In the genomic region with DNA sequence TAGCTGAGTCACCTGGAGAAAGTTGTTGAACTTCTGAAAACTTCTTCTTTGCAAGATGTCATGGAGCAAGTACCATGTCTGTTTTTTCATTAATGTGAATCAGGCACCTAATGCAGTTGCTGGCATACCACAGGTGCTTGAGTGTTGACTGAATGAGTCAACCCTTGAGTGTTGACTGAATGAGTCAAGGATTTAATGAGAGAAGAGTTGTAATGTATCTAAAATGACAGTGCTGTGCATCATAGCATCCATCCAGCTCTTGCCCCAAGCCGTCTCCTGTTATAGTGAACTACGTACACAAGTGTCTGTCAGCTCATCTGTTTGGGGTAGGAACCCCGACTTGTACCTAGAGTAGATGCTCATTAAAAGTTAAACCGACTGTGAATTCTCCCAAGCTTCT, we compare ENCODE assay signal across 17 cellular contexts.
A peak's percentile ranks its signal among the peaks of the same experiment; 100 is the strongest.
DNase-seq lines count a peak whose midpoint lies in the region; ATAC-seq, FAIRE-seq and TF ChIP-seq lines count a peak whose summit lies in the region.
"Had no signal": no experiment of that assay in that cellular context is flagged by ENCODE, and none has a peak within 500 bp of the region (broad histone marks: within the 10 kb centered on the region; RNA-seq: fewer than 3 reads in every experiment).

No MANE protein-coding gene starts in this region.

- H4K20me1 ChIP-seq in PC-3 (ENCODE audit: low read length) (no peaks in the 10 kb centered on the region), H9 (ENCODE audit: control insufficient read depth, insufficient read depth, insufficient read length) (no peaks in the 10 kb centered on the region)

- H3K56ac ChIP-seq in H9 (ENCODE audit: insufficient read length, low read depth, low read length), result no peak overlapping the region

- H3F3A ChIP-seq in PC-3 (ENCODE audit: low read length, unreplicated experiment), result no peaks in the 10 kb centered on the region

- H2BK15ac ChIP-seq in H9 (ENCODE audit: low read depth, low read length), result no peak overlapping the region

- no peak overlapping the region for H3T11ph ChIP-seq in H9 (ENCODE audit: low read length)

- H2BK20ac ChIP-seq in H9 (ENCODE audit: low read depth, low read length, poor library complexity, severe bottlenecking), result no peak overlapping the region

- H3K9me3 ChIP-seq in PC-3 (ENCODE audit: low read length) (no peaks in the 10 kb centered on the region), H9 (ENCODE audit: control insufficient read depth, low read depth, low read length) (no peaks in the 10 kb centered on the region)
- H3K9me3 ChIP-seq: testis had no signal

- no peaks in the 10 kb centered on the region for H3K9me3 Mint-ChIP-seq in activated naive CD8-positive, alpha-beta T cell treated with anti-CD3 and anti-CD28 coated beads, Interleukin-2, amount 50 U/mL, for 24 hours
- H3K9me3 Mint-ChIP-seq in activated naive CD8-positive, alpha-beta T cell treated with anti-CD3 and anti-CD28 coated beads for 36 hours, result no peaks in the 10 kb centered on the region
- no peaks in the 10 kb centered on the region for H3K9me3 Mint-ChIP-seq in H9
- H3K9me3 Mint-ChIP-seq: activated naive CD4-positive, alpha-beta T cell treated with anti-CD3 and anti-CD28 coated beads, Interleukin-2, amount 50 U/mL, for 24 hours had no signal

- H3K27me3 Mint-ChIP-seq in activated naive CD8-positive, alpha-beta T cell treated with anti-CD3 and anti-CD28 coated beads, Interleukin-2, amount 50 U/mL, for 24 hours, result no peaks in the 10 kb centered on the region
- no peaks in the 10 kb centered on the region for H3K27me3 Mint-ChIP-seq in activated naive CD8-positive, alpha-beta T cell treated with anti-CD3 and anti-CD28 coated beads for 36 hours
- no peaks in the 10 kb centered on the region for H3K27me3 Mint-ChIP-seq in H9 (ENCODE audit: low read depth)
- H3K27me3 Mint-ChIP-seq: activated naive CD4-positive, alpha-beta T cell treated with anti-CD3 and anti-CD28 coated beads, Interleukin-2, amount 50 U/mL, for 24 hours had no signal

- no peaks in the 10 kb centered on the region for H3K9me2 ChIP-seq in PC-3 (replicated peaks; ENCODE audit: low read length)

- H3K23me2 ChIP-seq in H9 (ENCODE audit: insufficient read length, low read depth, low read length, poor library complexity, severe bottlenecking), result no peaks in the 10 kb centered on the region

- no peak overlapping the region for H2BK120ac ChIP-seq in H9 (ENCODE audit: low read depth, low read length, poor library complexity, severe bottlenecking)

- H2AFZ ChIP-seq in PC-3 (ENCODE audit: low read length) (no peak overlapping the region), H9 (ENCODE audit: low read length) (no peak overlapping the region)

- ATAC-seq in activated naive CD8-positive, alpha-beta T cell treated with anti-CD3 and anti-CD28 coated beads, Interleukin-2, amount 50 U/mL, for 24 hours, result peak; percentile 30
- ATAC-seq in PC-3, result peak; percentile 76

- H3K4me2 ChIP-seq in PC-3 (ENCODE audit: low read length) (peak overlapping the region; percentile 35), H9 (ENCODE audit: insufficient read depth, insufficient read length, low read length) (no peak overlapping the region)

- peaks cover 56% of the 10 kb centered on the region for H3K4me1 ChIP-seq in PC-3 (ENCODE audit: insufficient read depth, low read length)
- H3K4me1 ChIP-seq in H9 (ENCODE audit: insufficient read depth, low read length), result no peaks in the 10 kb centered on the region
- H3K4me1 ChIP-seq: testis had no signal

- peak overlapping the region; percentile 76 for H3K27ac ChIP-seq in PC-3 (ENCODE audit: low read length)
- H3K27ac ChIP-seq in H9 (ENCODE audit: insufficient read length, low read depth, low read length), result no peak overlapping the region
- H3K27ac ChIP-seq: testis had no signal

- H3K18ac ChIP-seq in H9 (ENCODE audit: insufficient read length, low read depth, low read length), result no peak overlapping the region

- H4K8ac ChIP-seq in H9 (replicated peaks; ENCODE audit: insufficient read length, low read depth, low read length), result no peak overlapping the region

- no peaks in the 10 kb centered on the region for H3K79me2 ChIP-seq in PC-3 (ENCODE audit: low read length)
- H3K79me2 ChIP-seq in H9 (ENCODE audit: insufficient read depth, low read length), result no peaks in the 10 kb centered on the region

- H2BK12ac ChIP-seq in H9 (ENCODE audit: insufficient read length, low read depth, low read length), result no peak overlapping the region

- H3K4ac ChIP-seq in H9 (ENCODE audit: low read depth, low read length), result no peak overlapping the region

- peaks cover 27% of the 10 kb centered on the region for H3K4me1 Mint-ChIP-seq in activated naive CD8-positive, alpha-beta T cell treated with anti-CD3 and anti-CD28 coated beads, Interleukin-2, amount 50 U/mL, for 24 hours
- H3K4me1 Mint-ChIP-seq in activated naive CD8-positive, alpha-beta T cell treated with anti-CD3 and anti-CD28 coated beads for 36 hours, result peaks cover 27% of the 10 kb centered on the region
- H3K4me1 Mint-ChIP-seq in H9, result peaks cover 20 to 25% of the 10 kb centered on the region in 2 experiments

- FAIRE-seq in bronchial epithelial cell (lab: Jason Lieb, UNC), result peak; percentile 93
- FAIRE-seq in urothelium cell line (lab: Jason Lieb, UNC), result no peak
- FAIRE-seq: TTC549 had no signal

- CTCF ChIA-PET in PC-3 (lab: Charles Lee), result no interaction called here

- TF ChIP-seq CTCF in PC-3 (conservative IDR thresholded peaks at IDR 0.05; ENCODE audit: low read depth, low read length), result no peak
- no peak for TF ChIP-seq CTCF in bronchial epithelial cell (IDR thresholded peaks at IDR 0.05; ENCODE audit: insufficient read depth, low read length, severe bottlenecking)
- no peak for TF ChIP-seq CTCF in H9 (conservative IDR thresholded peaks at IDR 0.05)

- no TSS peak for BruUV-seq in PC-3 (replicated peaks; lab: Mats Ljungman, UMichigan)

- H3K9ac ChIP-seq in PC-3 (ENCODE audit: low read length), result no peak overlapping the region
- H3K9ac ChIP-seq in H9 (ENCODE audit: extremely low read depth, insufficient read length, low read length), result no peak overlapping the region

- H3K79me1 ChIP-seq in H9 (ENCODE audit: insufficient read depth, low read depth, low read length, poor library complexity, severe bottlenecking), result no peaks in the 10 kb centered on the region

- WGBS in H9 (ENCODE audit: extremely low coverage, insufficient read length, low lambda C conversion rate), result no CpG with 5 or more reads among the region's 4 CpGs

- H3K27ac Mint-ChIP-seq in activated naive CD8-positive, alpha-beta T cell treated with anti-CD3 and anti-CD28 coated beads, Interleukin-2, amount 50 U/mL, for 24 hours, result no peak overlapping the region
- no peak overlapping the region for H3K27ac Mint-ChIP-seq in activated naive CD8-positive, alpha-beta T cell treated with anti-CD3 and anti-CD28 coated beads for 36 hours
- H3K27ac Mint-ChIP-seq in H9, result no peak overlapping the region
- H3K27ac Mint-ChIP-seq: activated naive CD4-positive, alpha-beta T cell treated with anti-CD3 and anti-CD28 coated beads, Interleukin-2, amount 50 U/mL, for 24 hours had no signal

- DNase-seq in activated naive CD8-positive, alpha-beta T cell treated with anti-CD3 and anti-CD28 coated beads, Interleukin-2, amount 50 U/mL, for 24 hours, result no peak
- DNase-seq in activated naive CD8-positive, alpha-beta T cell treated with anti-CD3 and anti-CD28 coated beads for 36 hours, result no peak
- DNase-seq in PC-3 (peak; percentile 99), bronchial epithelial cell (ENCODE audit: low read depth) (peak; percentile 99), urothelium cell line (ENCODE audit: low spot score) (peak; percentile 65), occipital lobe (lab: John Stamatoyannopoulos, UW) (no peak), UCSD-AML1 (lab: John Stamatoyannopoulos, UW; ENCODE audit: unreplicated experiment) (no peak), H9 (no peak)
- DNase-seq: central memory CD4-positive, alpha-beta T cell; DMS79; islet precursor cell; NCI-H524; RPMI8226; stimulated activated CD4-positive, alpha-beta T cell treated with anti-CD3 and anti-CD28 coated beads, Interleukin-15, amount 100 ng/mL, for 24 hours; testis had no signal

- intact Hi-C loops in PC-3 (cut with micrococcal nuclease), result loop anchor here (1.0 to 10.0 kb wide), 6 partner anchors 35 to 345 kb away; a partner anchor contains a TSS

- H4K91ac ChIP-seq in H9 (ENCODE audit: insufficient read length, low read depth, low read length), result no peak overlapping the region

- no peaks in the 10 kb centered on the region for H3K36me3 Mint-ChIP-seq in activated naive CD8-positive, alpha-beta T cell treated with anti-CD3 and anti-CD28 coated beads, Interleukin-2, amount 50 U/mL, for 24 hours (ENCODE audit: low read depth)
- H3K36me3 Mint-ChIP-seq in activated naive CD8-positive, alpha-beta T cell treated with anti-CD3 and anti-CD28 coated beads for 36 hours, result no peaks in the 10 kb centered on the region
- H3K36me3 Mint-ChIP-seq in H9 (ENCODE audit: insufficient read depth in 1 of 3, low read depth in 3 of 3), result peaks cover 20 to 30% (median 27%) of the 10 kb centered on the region in 3 experiments; a peak in 6 of 7 replicates
- H3K36me3 Mint-ChIP-seq: activated naive CD4-positive, alpha-beta T cell treated with anti-CD3 and anti-CD28 coated beads, Interleukin-2, amount 50 U/mL, for 24 hours had no signal

- H3K4me3 Mint-ChIP-seq in activated naive CD8-positive, alpha-beta T cell treated with anti-CD3 and anti-CD28 coated beads, Interleukin-2, amount 50 U/mL, for 24 hours, result no peak overlapping the region
- no peak overlapping the region for H3K4me3 Mint-ChIP-seq in activated naive CD8-positive, alpha-beta T cell treated with anti-CD3 and anti-CD28 coated beads for 36 hours
- H3K4me3 Mint-ChIP-seq in H9, result no peak overlapping the region
- H3K4me3 Mint-ChIP-seq: activated naive CD4-positive, alpha-beta T cell treated with anti-CD3 and anti-CD28 coated beads, Interleukin-2, amount 50 U/mL, for 24 hours had no signal

- H3K27me3 ChIP-seq in PC-3 (ENCODE audit: low read length) (no peaks in the 10 kb centered on the region), bronchial epithelial cell (ENCODE audit: control insufficient read depth, insufficient read depth, low read length) (no peaks in the 10 kb centered on the region), H9 (ENCODE audit: insufficient read depth, low read length) (no peaks in the 10 kb centered on the region)
- H3K27me3 ChIP-seq: testis had no signal

- H3K4me3 ChIP-seq in PC-3 (ENCODE audit: low read length), result no peak overlapping the region
- H3K4me3 ChIP-seq in bronchial epithelial cell (ENCODE audit: low read depth, low read length), result no peak overlapping the region
- H3K4me3 ChIP-seq: testis had no signal

- H3K36me3 ChIP-seq in PC-3 (ENCODE audit: low read depth, low read length), result peaks cover 22% of the 10 kb centered on the region; the same call in 1 of the 2 replicates
- H3K36me3 ChIP-seq in bronchial epithelial cell (ENCODE audit: control insufficient read depth, insufficient read depth, low read length), result peaks cover 12% of the 10 kb centered on the region

- no peak overlapping the region for H4K5ac ChIP-seq in H9 (ENCODE audit: insufficient read length, low read depth, low read length)

- no peak overlapping the region for H2AK5ac ChIP-seq in H9 (ENCODE audit: insufficient read length, low read length)

- no peak overlapping the region for H2BK5ac ChIP-seq in H9 (ENCODE audit: insufficient read length, low read length)

- H3K14ac ChIP-seq in H9 (ENCODE audit: insufficient read depth, low read length), result no peak overlapping the region

- no peak overlapping the region for H3K23ac ChIP-seq in H9 (ENCODE audit: insufficient read length, low read depth, low read length)

- POLR2A ChIA-PET in PC-3 (lab: Charles Lee; ENCODE audit: unreplicated experiment), result no interaction called here

Comparison
In these comparisons a context has a peak if more than half of its experiments do, and no peak if none do; other contexts are left out.
1. DNase-seq: peak in PC-3 (single experiment), bronchial epithelial cell (single experiment) and urothelium cell line (single experiment); none in activated naive CD8-positive, alpha-beta T cell treated with anti-CD3 and anti-CD28 coated beads, Interleukin-2, amount 50 U/mL, for 24 hours (single experiment), activated naive CD8-positive, alpha-beta T cell treated with anti-CD3 and anti-CD28 coated beads for 36 hours (single experiment), occipital lobe (single experiment), UCSD-AML1 (single experiment) and H9 (single experiment).